Comparison of ENCODE assay signal across 13 cellular contexts in genomic region chr20:36311854-36312723, GRCh38.
"Had no signal": no experiment of that assay in that cellular context is flagged by ENCODE, and none has a peak within 500 bp of the region (broad histone marks: within the 10 kb centered on the region; RNA-seq: fewer than 3 reads in every experiment).

No MANE protein-coding gene starts in this region.

- DNase-seq: activated CD4-positive, alpha-beta T cell treated with anti-CD3 and anti-CD28 coated beads, Interleukin-2, amount 50 U/mL, for 48 hours; activated gamma-delta T cell; left lung; occipital lobe; stimulated activated CD4-positive, alpha-beta T cell treated with anti-CD3 and anti-CD28 coated beads, Interleukin-4, amount 100 ng/mL, for 4 hours; stomach; SW 1271; thyroid gland; uterus had no signal

- H3K9me3 ChIP-seq: breast epithelium, esophagus muscularis mucosa, left lung, stomach, thyroid gland, uterus had no signal

- H3K4me1 ChIP-seq: breast epithelium, uterus had no signal

- H3K27ac ChIP-seq: breast epithelium, esophagus muscularis mucosa, left lung, stomach, thyroid gland, uterus had no signal

- H3K4me3 ChIP-seq: breast epithelium, esophagus muscularis mucosa, left lung, stomach, thyroid gland, uterus had no signal

- ATAC-seq: activated CD4-positive, CD25-positive, alpha-beta regulatory T cell treated with anti-CD3 and anti-CD28 coated beads, Interleukin-2, amount 50 U/mL, for 24 hours; left lung; natural killer cell treated with Interleukin-12 subunit alpha and Interleukin-12 subunit beta and Interleukin-15 and Interleukin-18, amount 100 ng/mL, for 72 hours had no signal

- H3K36me3 ChIP-seq: breast epithelium, esophagus muscularis mucosa, left lung, stomach, thyroid gland, uterus had no signal
